In the genomic region with DNA sequence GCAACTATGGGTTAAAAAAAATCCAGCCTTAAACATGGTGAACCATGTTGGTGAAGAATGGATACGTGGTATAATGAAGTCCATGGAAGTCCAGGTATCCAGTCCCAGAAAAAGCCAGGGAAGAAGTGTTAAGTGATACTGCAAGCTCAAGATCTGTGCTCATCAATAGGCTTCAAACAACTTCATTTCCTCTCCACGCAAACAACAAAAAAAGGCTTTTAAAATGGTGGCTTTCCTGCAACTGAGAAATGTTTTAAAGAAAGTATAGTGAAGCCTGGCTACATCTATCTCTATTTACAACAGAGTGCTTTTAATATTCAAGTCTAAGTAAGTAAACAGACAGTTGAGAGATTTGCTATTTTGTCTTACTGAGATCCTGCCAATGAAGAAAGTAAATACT, we compare ENCODE assay signal across 9 cellular contexts. TPM values are rescaled to one million over a fixed set of nuclear protein-coding genes. Genes with fewer than 3 reads are reported as not detected.
A peak's percentile ranks its signal among the peaks of the same experiment; 100 is the strongest.
DNase-seq lines count a peak whose midpoint lies in the region; ATAC-seq and FAIRE-seq lines count a peak whose summit lies in the region.
"Had no signal": no experiment of that assay in that cellular context is flagged by ENCODE, and none has a peak within 500 bp of the region (broad histone marks: within the 10 kb centered on the region; RNA-seq: fewer than 3 reads in every experiment).

No MANE protein-coding gene starts in this region.

- peaks cover 58% of the 10 kb centered on the region for H3K4me1 Mint-ChIP-seq in activated T-cell treated with anti-CD3 and anti-CD28 coated beads, Interleukin-2, amount 50 U/mL, for 24 hours (ENCODE audit: low read depth)
- H3K4me1 Mint-ChIP-seq in activated T-helper 17 cell treated with anti-CD3 and anti-CD28 coated beads, Interleukin-2, amount 50 U/mL, for 72 hours: peaks cover 22% of the 10 kb centered on the region

- H3K9ac ChIP-seq in subcutaneous abdominal adipose tissue (ENCODE audit: low read length in 5 of 5): peak overlapping the region in 3 of 5 donors; percentile 33 to 90 (median 83)

- ATAC-seq in activated T-helper 17 cell treated with anti-CD3 and anti-CD28 coated beads, Interleukin-2, amount 50 U/mL, for 72 hours (replicated peaks): no peak

- H3K27ac Mint-ChIP-seq in activated T-cell treated with anti-CD3 and anti-CD28 coated beads, Interleukin-2, amount 50 U/mL, for 24 hours: peak overlapping the region; percentile 91
- H3K27ac Mint-ChIP-seq in activated T-helper 17 cell treated with anti-CD3 and anti-CD28 coated beads, Interleukin-2, amount 50 U/mL, for 72 hours: peak overlapping the region; percentile 84

- H3K27me3 ChIP-seq in subcutaneous abdominal adipose tissue (ENCODE audit: control insufficient read depth in 5 of 5, insufficient read depth in 4 of 5, low read length in 5 of 5): no peaks in the 10 kb centered on the region

- H3K36me3 ChIP-seq in subcutaneous abdominal adipose tissue (ENCODE audit: control insufficient read depth in 5 of 5, insufficient read depth in 5 of 5, low read length in 5 of 5): peaks cover 0 to 4% (median 0%) of the 10 kb centered on the region in 5 donors

- DNase-seq in activated T-cell treated with anti-CD3 and anti-CD28 coated beads, Interleukin-2, amount 50 U/mL, for 24 hours: no peak
- DNase-seq in activated T-cell treated with anti-CD3 and anti-CD28 coated beads for 4 hours (no peak), NCI-H2196 treated with DMSO at 0.1 percent for 48 hours (lab: John Stamatoyannopoulos, UW; ENCODE audit: unreplicated experiment) (no peak)
- DNase-seq in activated CD4-positive, CD25-positive, alpha-beta regulatory T cell (lab: John Stamatoyannopoulos, UW): no peak
- DNase-seq in central memory CD4-positive, alpha-beta T cell: no peak
- DNase-seq: cerebellar nuclear complex had no signal

- H3K27ac ChIP-seq in subcutaneous abdominal adipose tissue (ENCODE audit: low read depth, low read length): peak overlapping the region; percentile 79

- H3K9me3 Mint-ChIP-seq in activated T-cell treated with anti-CD3 and anti-CD28 coated beads, Interleukin-2, amount 50 U/mL, for 24 hours: no peaks in the 10 kb centered on the region
- H3K9me3 Mint-ChIP-seq in activated T-helper 17 cell treated with anti-CD3 and anti-CD28 coated beads, Interleukin-2, amount 50 U/mL, for 72 hours: no peaks in the 10 kb centered on the region

- no peaks in the 10 kb centered on the region for H3K27me3 Mint-ChIP-seq in activated T-cell treated with anti-CD3 and anti-CD28 coated beads, Interleukin-2, amount 50 U/mL, for 24 hours
- no peaks in the 10 kb centered on the region for H3K27me3 Mint-ChIP-seq in activated T-helper 17 cell treated with anti-CD3 and anti-CD28 coated beads, Interleukin-2, amount 50 U/mL, for 72 hours

- H3K9me3 ChIP-seq in subcutaneous abdominal adipose tissue (ENCODE audit: control insufficient read depth in 5 of 5, low read length in 5 of 5): no peaks in the 10 kb centered on the region

- peak overlapping the region; percentile 16 to 92 (median 89) for H3K4me3 ChIP-seq in subcutaneous abdominal adipose tissue (ENCODE audit: low read depth in 1 of 5, low read length in 5 of 5)

- FAIRE-seq in islet of Langerhans (lab: Jason Lieb, UNC): peak; percentile 5

- peaks cover 49% of the 10 kb centered on the region for H3K36me3 Mint-ChIP-seq in activated T-cell treated with anti-CD3 and anti-CD28 coated beads, Interleukin-2, amount 50 U/mL, for 24 hours (ENCODE audit: low read depth)
- peaks cover 24% of the 10 kb centered on the region for H3K36me3 Mint-ChIP-seq in activated T-helper 17 cell treated with anti-CD3 and anti-CD28 coated beads, Interleukin-2, amount 50 U/mL, for 72 hours (ENCODE audit: low read depth)

- H3K4me1 ChIP-seq in subcutaneous abdominal adipose tissue (ENCODE audit: control insufficient read depth in 5 of 5, insufficient read depth in 5 of 5, low read length in 5 of 5): peaks cover 7 to 52% (median 46%) of the 10 kb centered on the region in 5 donors

- H3K4me3 Mint-ChIP-seq in activated T-cell treated with anti-CD3 and anti-CD28 coated beads, Interleukin-2, amount 50 U/mL, for 24 hours: peak overlapping the region; percentile 87
- H3K4me3 Mint-ChIP-seq in activated T-helper 17 cell treated with anti-CD3 and anti-CD28 coated beads, Interleukin-2, amount 50 U/mL, for 72 hours: peak overlapping the region; percentile 86

RNA-seq across cellular contexts. Expression of a gene that starts 1.6 kb away (rescaled TPM):
- total RNA-seq in activated T-helper 17 cell treated with anti-CD3 and anti-CD28 coated beads, Interleukin-2, amount 50 U/mL, for 72 hours: 10 to 100 TPM; 27.4 to 31.0 TPM
